1 cellular context compared by ENCODE assay signal in the genomic region with DNA sequence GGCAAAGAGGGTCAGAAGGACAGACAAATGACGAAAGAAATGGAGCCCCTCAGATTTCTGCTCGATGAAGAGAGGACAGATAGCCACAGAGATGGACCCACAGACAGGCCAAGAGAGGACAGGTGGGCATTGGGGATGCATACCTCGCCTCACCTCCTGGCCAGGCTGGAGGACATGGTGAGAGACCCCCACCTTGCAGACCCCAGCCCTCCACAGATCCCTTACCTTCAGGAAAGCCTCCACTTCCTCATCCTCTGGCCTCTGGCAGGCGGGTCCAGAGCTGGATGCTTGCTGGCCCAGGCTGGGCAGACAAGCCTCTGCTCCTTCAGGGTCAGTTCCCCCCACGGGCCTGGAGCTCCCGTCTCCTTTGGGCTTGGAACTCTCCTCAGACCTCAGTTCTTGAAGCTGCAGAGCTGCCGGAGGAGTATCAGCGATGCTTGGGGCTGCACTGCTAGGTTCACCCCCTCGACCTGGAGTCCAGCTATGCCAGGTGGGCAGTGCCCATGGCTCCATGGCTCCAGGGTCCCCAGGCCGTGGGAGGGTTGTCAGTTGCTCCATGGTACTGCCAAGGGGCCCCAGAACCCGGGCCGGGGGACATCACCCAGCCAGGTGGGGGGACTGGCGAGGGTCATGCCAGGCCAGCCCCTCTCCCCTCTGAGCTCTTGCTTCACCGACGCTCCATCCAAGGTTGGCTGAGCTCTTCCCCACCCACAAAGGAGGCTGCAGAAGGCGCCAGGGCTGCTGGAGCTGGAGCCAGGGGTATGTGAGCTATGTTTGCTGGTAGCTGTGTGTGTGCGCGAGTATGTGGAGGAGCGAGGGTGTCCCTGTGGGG.
TF ChIP-seq lines count a peak whose summit lies in the region.

No MANE protein-coding gene starts in this region.

TF ChIP-seq in GM12878, 131 proteins besides CTCF, POLR2A, EP300 and RAD21 (continued from another document):
- TF ChIP-seq ZNF274 (IDR thresholded peaks at IDR 0.05; ENCODE audit: insufficient read depth, insufficient read length) (no peak), NR2C1 (IDR thresholded peaks at IDR 0.05) (no peak), CHD4 (IDR thresholded peaks at IDR 0.05) (no peak), NFXL1 (IDR thresholded peaks at IDR 0.05; ENCODE audit: borderline replicate concordance) (no peak), IRF5 (IDR thresholded peaks at IDR 0.05; ENCODE audit: borderline replicate concordance) (no peak), NFYA (IDR thresholded peaks at IDR 0.05; ENCODE audit: borderline replicate concordance, low read depth, low read length) (no peak), JUND (IDR thresholded peaks at IDR 0.05; ENCODE audit: low read depth, low read length) (0 out of 2 replicates have a peak, but pooled peaks have one; percentile 4), CBX3 (IDR thresholded peaks at IDR 0.05; ENCODE audit: borderline replicate concordance, low read depth) (no peak)
- TF ChIP-seq, protein P1, sequence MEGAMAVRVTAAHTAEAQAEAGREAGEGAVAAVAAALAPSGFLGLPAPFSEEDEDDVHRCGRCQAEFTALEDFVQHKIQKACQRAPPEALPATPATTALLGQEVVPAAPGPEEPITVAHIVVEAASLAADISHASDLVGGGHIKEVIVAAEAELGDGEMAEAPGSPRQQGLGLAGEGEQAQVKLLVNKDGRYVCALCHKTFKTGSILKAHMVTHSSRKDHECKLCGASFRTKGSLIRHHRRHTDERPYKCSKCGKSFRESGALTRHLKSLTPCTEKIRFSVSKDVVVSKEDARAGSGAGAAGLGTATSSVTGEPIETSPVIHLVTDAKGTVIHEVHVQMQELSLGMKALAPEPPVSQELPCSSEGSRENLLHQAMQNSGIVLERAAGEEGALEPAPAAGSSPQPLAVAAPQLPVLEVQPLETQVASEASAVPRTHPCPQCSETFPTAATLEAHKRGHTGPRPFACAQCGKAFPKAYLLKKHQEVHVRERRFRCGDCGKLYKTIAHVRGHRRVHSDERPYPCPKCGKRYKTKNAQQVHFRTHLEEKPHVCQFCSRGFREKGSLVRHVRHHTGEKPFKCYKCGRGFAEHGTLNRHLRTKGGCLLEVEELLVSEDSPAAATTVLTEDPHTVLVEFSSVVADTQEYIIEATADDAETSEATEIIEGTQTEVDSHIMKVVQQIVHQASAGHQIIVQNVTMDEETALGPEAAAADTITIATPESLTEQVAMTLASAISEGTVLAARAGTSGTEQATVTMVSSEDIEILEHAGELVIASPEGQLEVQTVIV (IDR thresholded peaks at IDR 0.05; ENCODE audit: borderline replicate concordance, partially characterized antibody) = no peak
- TF ChIP-seq, protein P2, sequence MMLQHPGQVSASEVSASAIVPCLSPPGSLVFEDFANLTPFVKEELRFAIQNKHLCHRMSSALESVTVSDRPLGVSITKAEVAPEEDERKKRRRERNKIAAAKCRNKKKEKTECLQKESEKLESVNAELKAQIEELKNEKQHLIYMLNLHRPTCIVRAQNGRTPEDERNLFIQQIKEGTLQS (IDR thresholded peaks at IDR 0.05; ENCODE audit: borderline replicate concordance, extremely low read depth, low read depth, low read length) = no peak
- TF ChIP-seq, protein P3, sequence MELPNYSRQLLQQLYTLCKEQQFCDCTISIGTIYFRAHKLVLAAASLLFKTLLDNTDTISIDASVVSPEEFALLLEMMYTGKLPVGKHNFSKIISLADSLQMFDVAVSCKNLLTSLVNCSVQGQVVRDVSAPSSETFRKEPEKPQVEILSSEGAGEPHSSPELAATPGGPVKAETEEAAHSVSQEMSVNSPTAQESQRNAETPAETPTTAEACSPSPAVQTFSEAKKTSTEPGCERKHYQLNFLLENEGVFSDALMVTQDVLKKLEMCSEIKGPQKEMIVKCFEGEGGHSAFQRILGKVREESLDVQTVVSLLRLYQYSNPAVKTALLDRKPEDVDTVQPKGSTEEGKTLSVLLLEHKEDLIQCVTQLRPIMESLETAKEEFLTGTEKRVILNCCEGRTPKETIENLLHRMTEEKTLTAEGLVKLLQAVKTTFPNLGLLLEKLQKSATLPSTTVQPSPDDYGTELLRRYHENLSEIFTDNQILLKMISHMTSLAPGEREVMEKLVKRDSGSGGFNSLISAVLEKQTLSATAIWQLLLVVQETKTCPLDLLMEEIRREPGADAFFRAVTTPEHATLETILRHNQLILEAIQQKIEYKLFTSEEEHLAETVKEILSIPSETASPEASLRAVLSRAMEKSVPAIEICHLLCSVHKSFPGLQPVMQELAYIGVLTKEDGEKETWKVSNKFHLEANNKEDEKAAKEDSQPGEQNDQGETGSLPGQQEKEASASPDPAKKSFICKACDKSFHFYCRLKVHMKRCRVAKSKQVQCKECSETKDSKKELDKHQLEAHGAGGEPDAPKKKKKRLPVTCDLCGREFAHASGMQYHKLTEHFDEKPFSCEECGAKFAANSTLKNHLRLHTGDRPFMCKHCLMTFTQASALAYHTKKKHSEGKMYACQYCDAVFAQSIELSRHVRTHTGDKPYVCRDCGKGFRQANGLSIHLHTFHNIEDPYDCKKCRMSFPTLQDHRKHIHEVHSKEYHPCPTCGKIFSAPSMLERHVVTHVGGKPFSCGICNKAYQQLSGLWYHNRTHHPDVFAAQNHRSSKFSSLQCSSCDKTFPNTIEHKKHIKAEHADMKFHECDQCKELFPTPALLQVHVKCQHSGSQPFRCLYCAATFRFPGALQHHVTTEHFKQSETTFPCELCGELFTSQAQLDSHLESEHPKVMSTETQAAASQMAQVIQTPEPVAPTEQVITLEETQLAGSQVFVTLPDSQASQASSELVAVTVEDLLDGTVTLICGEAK (IDR thresholded peaks at IDR 0.05; ENCODE audit: borderline replicate concordance) = no peak
TF ChIP-seq in GM12878: peak in this region for 16.
